ENCODE assay signal across 24 cellular contexts in genomic region chr22:36198936-36199616, GRCh38. TPM values are rescaled to one million over a fixed set of nuclear protein-coding genes. Genes with fewer than 3 reads are reported as not detected.
DNase-seq lines count a peak whose midpoint lies in the region; ATAC-seq and TF ChIP-seq lines count a peak whose summit lies in the region.
"Had no signal": no experiment of that assay in that cellular context is flagged by ENCODE, and none has a peak within 500 bp of the region (broad histone marks: within the 10 kb centered on the region; RNA-seq: fewer than 3 reads in every experiment).

No MANE protein-coding gene starts in this region.

- no peak overlapping the region for H3K56ac ChIP-seq in IMR-90 (ENCODE audit: extremely low read depth, insufficient read depth, low read length)

- H3K27ac ChIP-seq in SK-N-SH (ENCODE audit: low read depth in 2 of 2, low read length in 1 of 2) (peak overlapping the region in 1 of 2 experiments; percentile 87; a peak in 1 of 4 replicates), IMR-90 (ENCODE audit: insufficient read depth, low read length) (no peak overlapping the region), coronary artery (peak overlapping the region in 1 of 2 donors; percentile 16), psoas muscle (peak overlapping the region; percentile 59)
- H3K27ac ChIP-seq: transverse colon had no signal

- no peak overlapping the region for H2BK5ac ChIP-seq in IMR-90 (ENCODE audit: low read depth, low read length, poor library complexity, severe bottlenecking)

- H3K9ac ChIP-seq in SK-N-SH (no peak overlapping the region), IMR-90 (ENCODE audit: low read depth, low read length) (no peak overlapping the region)

- DNase-seq in SK-N-SH (no peak), IMR-90 (no peak), coronary artery (ENCODE audit: low spot score) (peak; percentile 59), psoas muscle (no peak), putamen (ENCODE audit: low spot score) (no peak), GF-D8 (lab: John Stamatoyannopoulos, UW) (no peak)
- DNase-seq: 8988T; activated CD4-positive, alpha-beta T cell treated with anti-CD3 and anti-CD28 coated beads for 4 hours; activated naive CD8-positive, alpha-beta T cell treated with anti-CD3 and anti-CD28 coated beads for 36 hours; COR-L47; KG1; NCI-H1694 treated with DMSO at 0.1 percent for 48 hours; NCI-H748 treated with DMSO at 0.1 percent for 48 hours; retina; SHP77 treated with DMSO at 0.1 percent for 48 hours; stimulated activated CD4-positive, alpha-beta T cell treated with anti-CD3 and anti-CD28 coated beads, Interleukin-4, amount 100 ng/mL, for 24 hours; T-cell; transverse colon had no signal

- TF ChIP-seq CTCF in SK-N-SH (IDR thresholded peaks at IDR 0.05) (no peak), IMR-90 (conservative IDR thresholded peaks at IDR 0.05; ENCODE audit: low read depth, low read length) (no peak), coronary artery (IDR thresholded peaks at IDR 0.05) (no peak), psoas muscle (IDR thresholded peaks at IDR 0.05) (peak; percentile 19)

- no peak overlapping the region for H3K4me2 ChIP-seq in SK-N-SH
- no peak overlapping the region for H3K4me2 ChIP-seq in IMR-90 (ENCODE audit: low read depth, low read length)

- no peak overlapping the region for H2BK20ac ChIP-seq in IMR-90 (ENCODE audit: low read depth, low read length)

- no peak overlapping the region for H4K5ac ChIP-seq in IMR-90 (ENCODE audit: low read depth, low read length)

- no peak overlapping the region for H2AFZ ChIP-seq in SK-N-SH (ENCODE audit: low read depth)
- H2AFZ ChIP-seq in IMR-90 (replicated peaks; ENCODE audit: low read length, poor library complexity): peak overlapping the region; percentile 33

- peaks cover 0 to 8% of the 10 kb centered on the region in 2 experiments; a peak in 1 of 4 replicates for H3K79me1 ChIP-seq in IMR-90 (ENCODE audit: low read depth in 1 of 2, low read length in 2 of 2)

- BruUV-seq in IMR-90 (replicated peaks; lab: Mats Ljungman, UMichigan): no TSS peak

- no peak for TF ChIP-seq POLR2A in IMR-90 (IDR thresholded peaks at IDR 0.05; ENCODE audit: low read depth, low read length)

- H2AK9ac ChIP-seq in IMR-90 (replicated peaks; ENCODE audit: low read depth, low read length, poor library complexity): no peak overlapping the region

- H3K14ac ChIP-seq in IMR-90 (replicated peaks; ENCODE audit: low read depth, low read length): peak overlapping the region; percentile 43; the same call in 1 of the 2 replicates

- H2AK5ac ChIP-seq in IMR-90 (ENCODE audit: low read depth, low read length): peak overlapping the region; percentile 82

- no peaks in the 10 kb centered on the region for H4K20me1 ChIP-seq in SK-N-SH (ENCODE audit: insufficient read depth)
- H4K20me1 ChIP-seq in IMR-90 (ENCODE audit: insufficient read depth, low read length): no peaks in the 10 kb centered on the region

- peaks cover 12% of the 10 kb centered on the region for H3K9me1 ChIP-seq in IMR-90 (ENCODE audit: insufficient read depth, low read length)

- H3K9me3 ChIP-seq in SK-N-SH: no peaks in the 10 kb centered on the region
- H3K9me3 ChIP-seq in IMR-90 (ENCODE audit: control insufficient read depth, insufficient read depth, low read length): no peaks in the 10 kb centered on the region
- H3K9me3 ChIP-seq in psoas muscle: no peaks in the 10 kb centered on the region
- H3K9me3 ChIP-seq: transverse colon had no signal

- POLR2A ChIA-PET in SK-N-SH (lab: Yijun Ruan, JAX): no interaction called here
- POLR2A ChIA-PET in IMR-90 (lab: Charles Lee; ENCODE audit: unreplicated experiment): no interaction called here

- TF ChIP-seq RAD21 in SK-N-SH (IDR thresholded peaks at IDR 0.05; ENCODE audit: low read length): no peak
- TF ChIP-seq RAD21 in IMR-90 (IDR thresholded peaks at IDR 0.05; ENCODE audit: low read length): no peak

- dilution Hi-C loops in IMR-90 (cut with HindIII; ENCODE audit: low sequenced_read_pairs, unreplicated experiment): no loop called here

- intact Hi-C loops in IMR-90 (cut with micrococcal nuclease): no loop called here
- intact Hi-C loops in psoas muscle (cut with DNase I): loop anchor here (2.0 to 10.0 kb wide), 3 partner anchors 38 to 286 kb away; partner anchors contain the start of genes APOL2 (in 1 of the 2) and TXN2 (in 1 of the 2)

- H3F3A ChIP-seq in SK-N-SH (replicated peaks; ENCODE audit: insufficient read depth): no peaks in the 10 kb centered on the region

- no peaks in the 10 kb centered on the region for H3K9me2 ChIP-seq in SK-N-SH

- H2BK15ac ChIP-seq in IMR-90 (ENCODE audit: low read depth, low read length): no peak overlapping the region

- WGBS in SK-N-SH (ENCODE audit: low lambda C conversion rate): 72% methylated on average over 3 of the region's 7 CpGs
- 87% methylated on average over 3 of the region's 7 CpGs; no CpG with 5 or more reads in 1 of the 2 experiments for WGBS in IMR-90 (ENCODE audit: extremely low coverage in 2 of 2, insufficient read length in 1 of 2), 2 experiments
- 74 to 82% (median 80%) methylated on average over 7 of the region's 7 CpGs for WGBS in psoas muscle, 3 donors

- no peak for TF ChIP-seq EP300 in SK-N-SH (IDR thresholded peaks at IDR 0.05; ENCODE audit: borderline replicate concordance in 1 of 2, low read depth in 1 of 2, low read length in 1 of 2)

- H4K91ac ChIP-seq in IMR-90 (ENCODE audit: insufficient read depth, low read depth, low read length): no peak overlapping the region

- peaks cover 10 to 60% of the 10 kb centered on the region in 2 experiments; a peak in 2 of 4 replicates for H3K4me1 ChIP-seq in SK-N-SH (ENCODE audit: control insufficient read depth in 1 of 2, insufficient read depth in 2 of 2, low read depth in 1 of 2, low read length in 1 of 2)
- peaks cover 13% of the 10 kb centered on the region for H3K4me1 ChIP-seq in IMR-90 (ENCODE audit: control insufficient read depth, insufficient read depth, low read length)
- H3K4me1 ChIP-seq in psoas muscle: peaks cover 14% of the 10 kb centered on the region

- H3K18ac ChIP-seq in IMR-90 (ENCODE audit: low read depth, low read length): no peak overlapping the region

- no peak overlapping the region for H2BK120ac ChIP-seq in IMR-90 (ENCODE audit: low read depth, low read length)

- CTCF ChIA-PET in SK-N-SH (lab: Yijun Ruan, JAX): interaction anchor here (1.1 to 1.6 kb wide), 4 partner anchors 15 to 87 kb away, joined by 3 to 5 read pairs (median 4); no protein-coding TSS in a partner anchor
- CTCF ChIA-PET in IMR-90 (lab: Yijun Ruan, JAX): no interaction called here

- H3K4me3 ChIP-seq in SK-N-SH (ENCODE audit: low read depth in 2 of 2, low read length in 1 of 2): no peak overlapping the region
- H3K4me3 ChIP-seq in IMR-90 (ENCODE audit: insufficient read depth, low read depth, low read length): no peak overlapping the region
- H3K4me3 ChIP-seq in coronary artery: no peak overlapping the region
- no peak overlapping the region for H3K4me3 ChIP-seq in psoas muscle
- H3K4me3 ChIP-seq: lung, transverse colon had no signal

- no peak for ATAC-seq in SK-N-SH treated with all-trans-retinoic acid at 6 μM for 48 hours
- ATAC-seq in IMR-90 (ENCODE audit: low read depth): no peak
- peak in 3 of 4 donors; percentile 44 to 87 (median 75) for ATAC-seq in psoas muscle
- ATAC-seq in GM18907 (IDR thresholded peaks at IDR 0.05; ENCODE audit: unreplicated experiment): no peak
- ATAC-seq: T-cell had no signal

- H3K4ac ChIP-seq in IMR-90 (ENCODE audit: low read depth, low read length): no peak overlapping the region

- H3K23ac ChIP-seq in IMR-90 (ENCODE audit: low read depth, low read length): no peak overlapping the region

- no peaks in the 10 kb centered on the region for H3K36me3 ChIP-seq in SK-N-SH (replicated peaks in 1 of 2; ENCODE audit: control insufficient read depth in 1 of 2, insufficient read depth in 2 of 2, low read length in 1 of 2)
- H3K36me3 ChIP-seq in IMR-90 (ENCODE audit: control insufficient read depth, insufficient read depth, low read length): no peaks in the 10 kb centered on the region
- no peaks in the 10 kb centered on the region for H3K36me3 ChIP-seq in psoas muscle (ENCODE audit: insufficient read depth in 1 of 2, low read depth in 1 of 2)
- H3K36me3 ChIP-seq: transverse colon had no signal

- in situ Hi-C loops in IMR-90 (cut with MboI; ENCODE audit: low sequenced_read_pairs): loop anchor here (10.0 kb wide), 1 partner anchor 286 kb away; the partner anchor contains the start of gene TXN2

- no peak overlapping the region for H4K8ac ChIP-seq in IMR-90 (ENCODE audit: low read depth in 2 of 2, low read length in 2 of 2)

- no peaks in the 10 kb centered on the region for H3K27me3 ChIP-seq in SK-N-SH (ENCODE audit: insufficient read depth)
- no peaks in the 10 kb centered on the region; the same call in 1 of the 2 replicates for H3K27me3 ChIP-seq in IMR-90 (ENCODE audit: control insufficient read depth, insufficient read depth, low read length)
- no peaks in the 10 kb centered on the region for H3K27me3 ChIP-seq in psoas muscle (ENCODE audit: insufficient read depth in 3 of 3, low read length in 2 of 3)
- H3K27me3 ChIP-seq: transverse colon had no signal

- H3K79me2 ChIP-seq in SK-N-SH (ENCODE audit: insufficient read depth): no peaks in the 10 kb centered on the region

RNA-seq across cellular contexts. Expression of gene APOL4, which starts 2.5 kb away (rescaled TPM):
- polyA plus RNA-seq in SK-N-SH (2012; rRNA removed) (0.08 and 0.21 TPM in 2 replicates), IMR-90 (2012; rRNA removed) (0.07 TPM in 1 of 2 replicates, not detected in the other), psoas muscle (1 to 10 TPM; 1.1 to 2.1 (median 1.6) TPM)
- polyA plus RNA-seq in SK-N-SH (2012; cell fraction: cytosol; rRNA removed): 0.27 and 0.38 TPM in 2 replicates
- 0.13 and 0.18 TPM in 2 replicates for polyA plus RNA-seq in SK-N-SH (2012; cell fraction: nucleus; rRNA removed)
- total RNA-seq in IMR-90 (2012; rRNA removed) (not detected in 2 replicates), psoas muscle (1 to 10 TPM in 3 of 4 donors, under 1 TPM in 1; 0.86 to 6.8 (median 2.5) TPM)
- polyA plus RNA-seq in IMR-90 (2012; cell fraction: cytosol; rRNA removed): 0.02 and 0.03 TPM in 2 replicates
- polyA plus RNA-seq in IMR-90 (2012; cell fraction: nucleus; rRNA removed; ENCODE audit: low replicate concordance): 0.10 and 0.22 TPM in 2 replicates
- total RNA-seq: B cell, chondrocyte, Daoy had no signal

RNA-seq across cellular contexts. Expression of gene APOL3, which starts 38.5 kb away (rescaled TPM):
- polyA plus RNA-seq in SK-N-SH (2012; rRNA removed): 0.21 and 1.1 TPM in 2 replicates
- polyA plus RNA-seq in SK-N-SH (2012; cell fraction: cytosol; rRNA removed): 0.09 and 0.17 TPM in 2 replicates
- 0.14 and 0.32 TPM in 2 replicates for polyA plus RNA-seq in SK-N-SH (2012; cell fraction: nucleus; rRNA removed)
- 1.7 and 2.3 TPM in 2 replicates for total RNA-seq in IMR-90 (2012; rRNA removed)
- polyA plus RNA-seq in IMR-90 (2012; rRNA removed): 0.72 and 1.4 TPM in 2 replicates
- polyA plus RNA-seq in IMR-90 (2012; cell fraction: cytosol; rRNA removed): 0.84 and 1.4 TPM in 2 replicates
- 1.4 and 2.2 TPM in 2 replicates for polyA plus RNA-seq in IMR-90 (2012; cell fraction: nucleus; rRNA removed; ENCODE audit: low replicate concordance)
- total RNA-seq in psoas muscle: 10 to 100 TPM; 15.1 to 24.1 (median 18.3) TPM
- polyA plus RNA-seq in psoas muscle: 10 to 100 TPM; 11.1 to 16.3 (median 15.1) TPM

RNA-seq across cellular contexts. Expression of gene APOL2, which starts 40.3 kb away (rescaled TPM):
- 8.3 and 9.4 TPM in 2 replicates for polyA plus RNA-seq in SK-N-SH (2012; rRNA removed)
- 4.9 and 6.9 TPM in 2 replicates for polyA plus RNA-seq in SK-N-SH (2012; cell fraction: cytosol; rRNA removed)
- 21.0 and 23.6 TPM in 2 replicates for polyA plus RNA-seq in SK-N-SH (2012; cell fraction: nucleus; rRNA removed)
- total RNA-seq in IMR-90 (2012; rRNA removed): 40.3 and 57.5 TPM in 2 replicates
- polyA plus RNA-seq in IMR-90 (2012; rRNA removed): 13.0 and 13.1 TPM in 2 replicates
- 10.4 and 12.2 TPM in 2 replicates for polyA plus RNA-seq in IMR-90 (2012; cell fraction: cytosol; rRNA removed)
- 21.4 and 27.7 TPM in 2 replicates for polyA plus RNA-seq in IMR-90 (2012; cell fraction: nucleus; rRNA removed; ENCODE audit: low replicate concordance)
- total RNA-seq in psoas muscle: 10 to 100 TPM; 24.4 to 54.7 (median 43.6) TPM
- 10 to 100 TPM; 17.5 to 52.2 (median 26.8) TPM for polyA plus RNA-seq in psoas muscle

RNA-seq across cellular contexts. Expression of gene APOL1, which starts 53.9 kb away (rescaled TPM):
- polyA plus RNA-seq in SK-N-SH (2012; rRNA removed) (0.42 and 0.56 TPM in 2 replicates), IMR-90 (2012; rRNA removed) (0.69 and 0.77 TPM in 2 replicates), psoas muscle (1 to 10 TPM; 5.3 to 6.0 (median 5.8) TPM)
- 0.36 and 0.62 TPM in 2 replicates for polyA plus RNA-seq in SK-N-SH (2012; cell fraction: cytosol; rRNA removed)
- 0.33 and 0.64 TPM in 2 replicates for polyA plus RNA-seq in SK-N-SH (2012; cell fraction: nucleus; rRNA removed)
- total RNA-seq in IMR-90 (2012; rRNA removed) (0.36 and 0.56 TPM in 2 replicates), psoas muscle (10 to 100 TPM in 3 of 4 donors, 1 to 10 TPM in 1; 5.7 to 16.3 (median 13.5) TPM)
- polyA plus RNA-seq in IMR-90 (2012; cell fraction: cytosol; rRNA removed): 0.38 and 0.84 TPM in 2 replicates
- polyA plus RNA-seq in IMR-90 (2012; cell fraction: nucleus; rRNA removed; ENCODE audit: low replicate concordance): 0.42 and 0.97 TPM in 2 replicates

Comparison
In these comparisons a context has a peak if more than half of its experiments do, and no peak if none do; other contexts are left out.
1. ATAC-seq: peak in psoas muscle (3 of 4); none in SK-N-SH treated with all-trans-retinoic acid at 6 μM for 48 hours (single experiment), IMR-90 (single experiment) and GM18907 (single experiment).